In genomic region chr13:81379183-81379582, GRCh38 we compare ENCODE assay signal across 27 cellular contexts.
"Had no signal": no experiment of that assay in that cellular context is flagged by ENCODE, and none has a peak within 500 bp of the region (broad histone marks: within the 10 kb centered on the region; RNA-seq: fewer than 3 reads in every experiment).

No MANE protein-coding gene starts in this region.

- ATAC-seq: activated T-cell treated with anti-CD3 and anti-CD28 coated beads, Interleukin-2, amount 50 U/mL, for 4 hours; activated T-helper 17 cell treated with anti-CD3 and anti-CD28 coated beads, Interleukin-2, amount 50 U/mL, for 72 hours; foreskin keratinocyte; heart right ventricle; left lung; lower lobe of right lung; naive thymus-derived CD8-positive, alpha-beta T cell; stimulated activated effector memory CD8-positive, alpha-beta T cell treated with anti-CD3 and anti-CD28 coated beads, Interleukin-12 subunit alpha, Interleukin-12 subunit beta, amount 100 ng/mL, for 72 hours; T-helper 17 cell; WTC11 had no signal

- DNase-seq: activated CD4-positive, alpha-beta memory T cell treated with anti-CD3 and anti-CD28 coated beads, Interleukin-2, amount 10 ng/mL, durations not matched to agents 7 days and 5 days; activated CD4-positive, alpha-beta T cell treated with anti-CD3 and anti-CD28 coated beads for 1 hour; activated CD4-positive, alpha-beta T cell treated with anti-CD3 and anti-CD28 coated beads, Interleukin-2, amount 10 ng/mL, durations not matched to agents 7 days and 5 days; activated CD8-positive, alpha-beta memory T cell treated with anti-CD3 and anti-CD28 coated beads, Interleukin-2, amount 50 U/mL, for 48 hours; activated gamma-delta T cell treated with Interleukin-2 at 50 U/mL for 16 hours; activated naive CD4-positive, alpha-beta T cell treated with anti-CD3 and anti-CD28 coated beads, Interleukin-2, amount 50 U/mL, for 16 hours; activated T-cell treated with anti-CD3 and anti-CD28 coated beads, Interleukin-2, amount 50 U/mL, for 4 hours; amniotic stem cell; brain microvascular endothelial cell; foreskin keratinocyte; heart right ventricle; kidney glomerular epithelial cell; left lung; lower lobe of right lung; mesenchymal stem cell; naive thymus-derived CD8-positive, alpha-beta T cell; retina; sigmoid colon; small intestine; stimulated activated CD4-positive, alpha-beta T cell treated with anti-CD3 and anti-CD28 coated beads, Interleukin-4, amount 100 ng/mL, for 24 hours; T-helper 17 cell; T1000; upper lobe of left lung had no signal

- H3K27ac Mint-ChIP-seq: activated CD4-positive, alpha-beta memory T cell treated with anti-CD3 and anti-CD28 coated beads, Interleukin-2, amount 10 ng/mL, durations not matched to agents 7 days and 5 days; activated CD4-positive, alpha-beta T cell treated with anti-CD3 and anti-CD28 coated beads, Interleukin-2, amount 10 ng/mL, durations not matched to agents 7 days and 5 days; activated T-helper 17 cell treated with anti-CD3 and anti-CD28 coated beads, Interleukin-2, amount 50 U/mL, for 72 hours; naive thymus-derived CD8-positive, alpha-beta T cell; stimulated activated effector memory CD8-positive, alpha-beta T cell treated with anti-CD3 and anti-CD28 coated beads, Interleukin-12 subunit alpha, Interleukin-12 subunit beta, amount 100 ng/mL, for 72 hours; stimulated activated naive CD8-positive, alpha-beta T cell treated with anti-CD3 and anti-CD28 coated beads, Interleukin-15, Interleukin-2, amounts not matched to agents 100 ng/mL and 50 ng/mL, for 24 hours; T-helper 17 cell; WTC11 had no signal

- H3K27me3 Mint-ChIP-seq: activated CD4-positive, alpha-beta memory T cell treated with anti-CD3 and anti-CD28 coated beads, Interleukin-2, amount 10 ng/mL, durations not matched to agents 7 days and 5 days; activated CD4-positive, alpha-beta T cell treated with anti-CD3 and anti-CD28 coated beads, Interleukin-2, amount 10 ng/mL, durations not matched to agents 7 days and 5 days; activated T-helper 17 cell treated with anti-CD3 and anti-CD28 coated beads, Interleukin-2, amount 50 U/mL, for 72 hours; naive thymus-derived CD8-positive, alpha-beta T cell; stimulated activated naive CD8-positive, alpha-beta T cell treated with anti-CD3 and anti-CD28 coated beads, Interleukin-15, Interleukin-2, amounts not matched to agents 100 ng/mL and 50 ng/mL, for 24 hours; T-helper 17 cell had no signal

- H3K36me3 Mint-ChIP-seq: naive thymus-derived CD8-positive, alpha-beta T cell; stimulated activated effector memory CD8-positive, alpha-beta T cell treated with anti-CD3 and anti-CD28 coated beads, Interleukin-12 subunit alpha, Interleukin-12 subunit beta, amount 100 ng/mL, for 72 hours had no signal

- H3K4me3 Mint-ChIP-seq: activated CD4-positive, alpha-beta memory T cell treated with anti-CD3 and anti-CD28 coated beads, Interleukin-2, amount 10 ng/mL, durations not matched to agents 7 days and 5 days; activated CD4-positive, alpha-beta T cell treated with anti-CD3 and anti-CD28 coated beads, Interleukin-2, amount 10 ng/mL, durations not matched to agents 7 days and 5 days; activated T-cell treated with anti-CD3 and anti-CD28 coated beads, Interleukin-2, amount 50 U/mL, for 4 hours; activated T-helper 17 cell treated with anti-CD3 and anti-CD28 coated beads, Interleukin-2, amount 50 U/mL, for 72 hours; naive thymus-derived CD8-positive, alpha-beta T cell; stimulated activated effector memory CD8-positive, alpha-beta T cell treated with anti-CD3 and anti-CD28 coated beads, Interleukin-12 subunit alpha, Interleukin-12 subunit beta, amount 100 ng/mL, for 72 hours; stimulated activated naive CD8-positive, alpha-beta T cell treated with anti-CD3 and anti-CD28 coated beads, Interleukin-15, Interleukin-2, amounts not matched to agents 100 ng/mL and 50 ng/mL, for 24 hours; T-helper 17 cell; WTC11 had no signal

- H3K4me1 Mint-ChIP-seq: activated CD4-positive, alpha-beta memory T cell treated with anti-CD3 and anti-CD28 coated beads, Interleukin-2, amount 10 ng/mL, durations not matched to agents 7 days and 5 days; activated CD4-positive, alpha-beta T cell treated with anti-CD3 and anti-CD28 coated beads, Interleukin-2, amount 10 ng/mL, durations not matched to agents 7 days and 5 days; activated T-helper 17 cell treated with anti-CD3 and anti-CD28 coated beads, Interleukin-2, amount 50 U/mL, for 72 hours; naive thymus-derived CD8-positive, alpha-beta T cell; stimulated activated effector memory CD8-positive, alpha-beta T cell treated with anti-CD3 and anti-CD28 coated beads, Interleukin-12 subunit alpha, Interleukin-12 subunit beta, amount 100 ng/mL, for 72 hours; T-helper 17 cell had no signal

- H3K9me3 Mint-ChIP-seq: activated CD4-positive, alpha-beta memory T cell treated with anti-CD3 and anti-CD28 coated beads, Interleukin-2, amount 10 ng/mL, durations not matched to agents 7 days and 5 days had no signal
